30 cellular contexts compared by ENCODE assay signal in genomic region chr2:139526781-139527180, GRCh38.
"Had no signal": no experiment of that assay in that cellular context is flagged by ENCODE, and none has a peak within 500 bp of the region (broad histone marks: within the 10 kb centered on the region; RNA-seq: fewer than 3 reads in every experiment).

No MANE protein-coding gene starts in this region.

- H3K27me3 Mint-ChIP-seq: activated B cell treated with CpG ODN at 0.5 μM for 24 hours; activated CD8-positive, alpha-beta T cell treated with anti-CD3 and anti-CD28 coated beads for 36 hours; activated naive CD8-positive, alpha-beta T cell; activated T-helper 17 cell treated with anti-CD3 and anti-CD28 coated beads, Interleukin-2, amount 50 U/mL, for 72 hours; central memory CD8-positive, alpha-beta T cell; effector memory CD8-positive, alpha-beta T cell; T-cell had no signal

- DNase-seq: activated B cell treated with CpG ODN at 0.5 μM for 24 hours; activated CD4-positive, alpha-beta T cell treated with anti-CD3 and anti-CD28 coated beads for 48 hours; activated CD4-positive, alpha-beta T cell treated with anti-CD3 and anti-CD28 coated beads, Interleukin-2, amount 50 U/mL, for 1 hour; activated CD4-positive, alpha-beta T cell treated with anti-CD3 and anti-CD28 coated beads, Interleukin-2, amount 50 U/mL, for 48 hours; activated CD8-positive, alpha-beta memory T cell treated with anti-CD3 and anti-CD28 coated beads for 24 hours; activated CD8-positive, alpha-beta T cell treated with anti-CD3 and anti-CD28 coated beads for 36 hours; activated effector memory CD4-positive, alpha-beta T cell treated with Interleukin-2 at 50 U/mL for 16 hours; activated gamma-delta T cell treated with Interleukin-2 at 50 U/mL for 16 hours; activated naive CD4-positive, alpha-beta T cell treated with anti-CD3 and anti-CD28 coated beads, Interleukin-2, amount 50 U/mL, for 16 hours; activated naive CD4-positive, alpha-beta T cell treated with Interleukin-2 at 50 U/mL for 16 hours; activated T-cell treated with anti-CD3 and anti-CD28 coated beads, Interleukin-2, amount 50 U/mL, for 4 hours; amniotic stem cell; anterior cingulate cortex; brain microvascular endothelial cell; cortex of kidney; dermis blood vessel endothelial cell; effector CD4-positive, alpha-beta T cell; effector memory CD8-positive, alpha-beta T cell; erythroblast; foreskin keratinocyte; gastrocnemius medialis; glutamatergic neuron; T-cell; T-helper 9 cell; WERI-Rb-1 had no signal

- H3K27ac Mint-ChIP-seq: activated B cell treated with CpG ODN at 0.5 μM for 24 hours; activated CD8-positive, alpha-beta T cell treated with anti-CD3 and anti-CD28 coated beads for 36 hours; activated naive CD8-positive, alpha-beta T cell; activated T-helper 17 cell treated with anti-CD3 and anti-CD28 coated beads, Interleukin-2, amount 50 U/mL, for 72 hours; effector memory CD8-positive, alpha-beta T cell; T-cell; T-helper 1 cell treated with Interleukin-12 subunit alpha and Interleukin-12 subunit beta and Interleukin-4 antibody, amounts not matched to agents 30 μg/mL and 1 μg/mL, for 36 hours had no signal

- H3K4me1 Mint-ChIP-seq: activated B cell treated with CpG ODN at 0.5 μM for 24 hours; activated T-helper 17 cell treated with anti-CD3 and anti-CD28 coated beads, Interleukin-2, amount 50 U/mL, for 72 hours; central memory CD8-positive, alpha-beta T cell; T-cell had no signal

- H3K4me3 Mint-ChIP-seq: activated B cell treated with CpG ODN at 0.5 μM for 24 hours; activated CD8-positive, alpha-beta T cell treated with anti-CD3 and anti-CD28 coated beads for 36 hours; activated naive CD8-positive, alpha-beta T cell; activated T-cell treated with anti-CD3 and anti-CD28 coated beads, Interleukin-2, amount 50 U/mL, for 4 hours; activated T-helper 17 cell treated with anti-CD3 and anti-CD28 coated beads, Interleukin-2, amount 50 U/mL, for 72 hours; central memory CD8-positive, alpha-beta T cell; effector memory CD8-positive, alpha-beta T cell; T-cell; T-helper 1 cell treated with Interleukin-12 subunit alpha and Interleukin-12 subunit beta and Interleukin-4 antibody, amounts not matched to agents 30 μg/mL and 1 μg/mL, for 36 hours had no signal

- H3K4me3 ChIP-seq: esophagus muscularis mucosa, gastrocnemius medialis had no signal

- H3K36me3 Mint-ChIP-seq: activated naive CD8-positive, alpha-beta T cell; T-cell had no signal
